Comparison of ENCODE assay signal across 15 cellular contexts in the genomic region with DNA sequence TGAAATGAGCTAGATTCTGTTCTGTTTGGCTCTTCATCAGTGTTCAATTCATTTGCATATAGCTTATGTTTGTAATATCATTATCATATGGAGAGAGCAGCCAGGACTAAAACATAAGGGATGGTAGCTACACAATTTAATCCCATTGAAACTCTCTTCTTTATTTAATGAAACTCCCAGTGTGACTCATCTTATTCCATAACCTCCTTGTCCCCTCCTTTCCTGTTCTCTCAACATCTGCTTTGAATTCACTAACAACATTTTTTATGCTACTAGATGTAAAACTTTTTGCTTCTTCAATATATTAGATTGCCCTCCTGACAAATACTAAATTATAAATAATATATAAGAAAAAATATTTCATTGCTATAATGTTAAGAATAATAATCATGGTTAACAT.
"Had no signal": no experiment of that assay in that cellular context is flagged by ENCODE, and none has a peak within 500 bp of the region (broad histone marks: within the 10 kb centered on the region; RNA-seq: fewer than 3 reads in every experiment).

No MANE protein-coding gene starts in this region.

- ATAC-seq: naive thymus-derived CD8-positive, alpha-beta T cell; stimulated activated naive CD8-positive, alpha-beta T cell treated with anti-CD3 and anti-CD28 coated beads, Interleukin-15, Interleukin-2, amounts not matched to agents 100 U/mL and 50 U/mL, for 24 hours; T-cell had no signal

- H3K4me3 ChIP-seq: colonic mucosa, esophagus squamous epithelium, left ventricle myocardium inferior, skin epidermis, suprapubic skin had no signal

- DNase-seq: activated CD4-positive, alpha-beta T cell treated with anti-CD3 and anti-CD28 coated beads, Interleukin-2, amount 50 U/mL, for 48 hours; activated naive CD4-positive, alpha-beta T cell treated with anti-CD3 and anti-CD28 coated beads, Interleukin-2, amount 10 ng/mL, durations not matched to agents 7 days and 5 days; caudate nucleus; colonic mucosa; esophagus squamous epithelium; hippocampal formation; kidney; left ventricle myocardium inferior; naive thymus-derived CD8-positive, alpha-beta T cell; stimulated activated naive CD8-positive, alpha-beta T cell treated with anti-CD3 and anti-CD28 coated beads, Interleukin-15, Interleukin-2, amounts not matched to agents 100 U/mL and 50 U/mL, for 24 hours; T-cell; T-helper 9 cell; trophoblast cell had no signal
